ENCODE assay signal across 1 cellular context in the genomic region with DNA sequence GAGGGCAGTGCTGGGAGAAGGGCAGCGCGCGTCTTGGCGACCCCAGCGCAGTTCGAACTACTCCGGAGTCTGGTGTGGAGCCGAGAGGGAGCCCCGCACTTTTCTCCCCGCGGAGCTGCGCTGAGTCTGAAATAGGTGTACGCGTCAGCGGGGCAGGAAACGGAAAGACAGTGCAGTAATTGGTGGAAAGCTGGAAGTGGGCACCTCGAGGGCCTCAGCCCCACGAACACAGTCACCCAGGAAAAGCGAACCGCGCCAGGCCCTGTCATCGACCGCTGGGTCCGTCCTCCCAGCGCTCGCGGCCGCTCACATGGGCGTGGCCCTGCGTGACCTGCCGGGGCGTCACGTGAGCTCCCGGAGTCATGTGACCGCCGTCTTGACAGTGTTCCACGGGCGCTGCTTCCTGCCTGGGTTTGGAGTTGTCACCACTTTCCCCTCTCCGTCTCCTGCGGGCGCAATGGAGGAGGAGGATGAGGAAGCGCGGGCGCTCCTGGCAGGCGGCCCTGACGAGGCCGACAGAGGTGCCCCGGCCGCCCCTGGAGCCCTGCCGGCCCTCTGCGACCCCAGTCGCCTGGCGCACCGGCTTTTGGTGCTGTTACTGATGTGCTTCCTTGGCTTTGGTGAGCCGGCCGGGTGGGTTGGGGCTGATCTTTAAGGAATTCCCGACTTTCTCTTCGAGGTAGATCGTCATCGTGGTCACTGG.
TF ChIP-seq lines count a peak whose summit lies in the region.

A gene with protein sequence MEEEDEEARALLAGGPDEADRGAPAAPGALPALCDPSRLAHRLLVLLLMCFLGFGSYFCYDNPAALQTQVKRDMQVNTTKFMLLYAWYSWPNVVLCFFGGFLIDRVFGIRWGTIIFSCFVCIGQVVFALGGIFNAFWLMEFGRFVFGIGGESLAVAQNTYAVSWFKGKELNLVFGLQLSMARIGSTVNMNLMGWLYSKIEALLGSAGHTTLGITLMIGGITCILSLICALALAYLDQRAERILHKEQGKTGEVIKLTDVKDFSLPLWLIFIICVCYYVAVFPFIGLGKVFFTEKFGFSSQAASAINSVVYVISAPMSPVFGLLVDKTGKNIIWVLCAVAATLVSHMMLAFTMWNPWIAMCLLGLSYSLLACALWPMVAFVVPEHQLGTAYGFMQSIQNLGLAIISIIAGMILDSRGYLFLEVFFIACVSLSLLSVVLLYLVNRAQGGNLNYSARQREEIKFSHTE (plus strand): TSS at position 359 of the 703 bp plus-strand sequence. CDS start 99 bp downstream, at position 458.

TF ChIP-seq in GM12878, 131 proteins besides CTCF, POLR2A, EP300 and RAD21 (continued from another document and continues in another):
- TF ChIP-seq, protein P1, sequence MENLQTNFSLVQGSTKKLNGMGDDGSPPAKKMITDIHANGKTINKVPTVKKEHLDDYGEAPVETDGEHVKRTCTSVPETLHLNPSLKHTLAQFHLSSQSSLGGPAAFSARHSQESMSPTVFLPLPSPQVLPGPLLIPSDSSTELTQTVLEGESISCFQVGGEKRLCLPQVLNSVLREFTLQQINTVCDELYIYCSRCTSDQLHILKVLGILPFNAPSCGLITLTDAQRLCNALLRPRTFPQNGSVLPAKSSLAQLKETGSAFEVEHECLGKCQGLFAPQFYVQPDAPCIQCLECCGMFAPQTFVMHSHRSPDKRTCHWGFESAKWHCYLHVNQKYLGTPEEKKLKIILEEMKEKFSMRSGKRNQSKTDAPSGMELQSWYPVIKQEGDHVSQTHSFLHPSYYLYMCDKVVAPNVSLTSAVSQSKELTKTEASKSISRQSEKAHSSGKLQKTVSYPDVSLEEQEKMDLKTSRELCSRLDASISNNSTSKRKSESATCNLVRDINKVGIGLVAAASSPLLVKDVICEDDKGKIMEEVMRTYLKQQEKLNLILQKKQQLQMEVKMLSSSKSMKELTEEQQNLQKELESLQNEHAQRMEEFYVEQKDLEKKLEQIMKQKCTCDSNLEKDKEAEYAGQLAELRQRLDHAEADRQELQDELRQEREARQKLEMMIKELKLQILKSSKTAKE (IDR thresholded peaks at IDR 0.05; ENCODE audit: low read depth, poor library complexity, severe bottlenecking) = no peak
- TF ChIP-seq, protein P2, sequence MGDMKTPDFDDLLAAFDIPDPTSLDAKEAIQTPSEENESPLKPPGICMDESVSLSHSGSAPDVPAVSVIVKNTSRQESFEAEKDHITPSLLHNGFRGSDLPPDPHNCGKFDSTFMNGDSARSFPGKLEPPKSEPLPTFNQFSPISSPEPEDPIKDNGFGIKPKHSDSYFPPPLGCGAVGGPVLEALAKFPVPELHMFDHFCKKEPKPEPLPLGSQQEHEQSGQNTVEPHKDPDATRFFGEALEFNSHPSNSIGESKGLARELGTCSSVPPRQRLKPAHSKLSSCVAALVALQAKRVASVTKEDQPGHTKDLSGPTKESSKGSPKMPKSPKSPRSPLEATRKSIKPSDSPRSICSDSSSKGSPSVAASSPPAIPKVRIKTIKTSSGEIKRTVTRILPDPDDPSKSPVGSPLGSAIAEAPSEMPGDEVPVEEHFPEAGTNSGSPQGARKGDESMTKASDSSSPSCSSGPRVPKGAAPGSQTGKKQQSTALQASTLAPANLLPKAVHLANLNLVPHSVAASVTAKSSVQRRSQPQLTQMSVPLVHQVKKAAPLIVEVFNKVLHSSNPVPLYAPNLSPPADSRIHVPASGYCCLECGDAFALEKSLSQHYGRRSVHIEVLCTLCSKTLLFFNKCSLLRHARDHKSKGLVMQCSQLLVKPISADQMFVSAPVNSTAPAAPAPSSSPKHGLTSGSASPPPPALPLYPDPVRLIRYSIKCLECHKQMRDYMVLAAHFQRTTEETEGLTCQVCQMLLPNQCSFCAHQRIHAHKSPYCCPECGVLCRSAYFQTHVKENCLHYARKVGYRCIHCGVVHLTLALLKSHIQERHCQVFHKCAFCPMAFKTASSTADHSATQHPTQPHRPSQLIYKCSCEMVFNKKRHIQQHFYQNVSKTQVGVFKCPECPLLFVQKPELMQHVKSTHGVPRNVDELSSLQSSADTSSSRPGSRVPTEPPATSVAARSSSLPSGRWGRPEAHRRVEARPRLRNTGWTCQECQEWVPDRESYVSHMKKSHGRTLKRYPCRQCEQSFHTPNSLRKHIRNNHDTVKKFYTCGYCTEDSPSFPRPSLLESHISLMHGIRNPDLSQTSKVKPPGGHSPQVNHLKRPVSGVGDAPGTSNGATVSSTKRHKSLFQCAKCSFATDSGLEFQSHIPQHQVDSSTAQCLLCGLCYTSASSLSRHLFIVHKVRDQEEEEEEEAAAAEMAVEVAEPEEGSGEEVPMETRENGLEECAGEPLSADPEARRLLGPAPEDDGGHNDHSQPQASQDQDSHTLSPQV (IDR thresholded peaks at IDR 0.05) = no peak
- TF ChIP-seq, protein P3, sequence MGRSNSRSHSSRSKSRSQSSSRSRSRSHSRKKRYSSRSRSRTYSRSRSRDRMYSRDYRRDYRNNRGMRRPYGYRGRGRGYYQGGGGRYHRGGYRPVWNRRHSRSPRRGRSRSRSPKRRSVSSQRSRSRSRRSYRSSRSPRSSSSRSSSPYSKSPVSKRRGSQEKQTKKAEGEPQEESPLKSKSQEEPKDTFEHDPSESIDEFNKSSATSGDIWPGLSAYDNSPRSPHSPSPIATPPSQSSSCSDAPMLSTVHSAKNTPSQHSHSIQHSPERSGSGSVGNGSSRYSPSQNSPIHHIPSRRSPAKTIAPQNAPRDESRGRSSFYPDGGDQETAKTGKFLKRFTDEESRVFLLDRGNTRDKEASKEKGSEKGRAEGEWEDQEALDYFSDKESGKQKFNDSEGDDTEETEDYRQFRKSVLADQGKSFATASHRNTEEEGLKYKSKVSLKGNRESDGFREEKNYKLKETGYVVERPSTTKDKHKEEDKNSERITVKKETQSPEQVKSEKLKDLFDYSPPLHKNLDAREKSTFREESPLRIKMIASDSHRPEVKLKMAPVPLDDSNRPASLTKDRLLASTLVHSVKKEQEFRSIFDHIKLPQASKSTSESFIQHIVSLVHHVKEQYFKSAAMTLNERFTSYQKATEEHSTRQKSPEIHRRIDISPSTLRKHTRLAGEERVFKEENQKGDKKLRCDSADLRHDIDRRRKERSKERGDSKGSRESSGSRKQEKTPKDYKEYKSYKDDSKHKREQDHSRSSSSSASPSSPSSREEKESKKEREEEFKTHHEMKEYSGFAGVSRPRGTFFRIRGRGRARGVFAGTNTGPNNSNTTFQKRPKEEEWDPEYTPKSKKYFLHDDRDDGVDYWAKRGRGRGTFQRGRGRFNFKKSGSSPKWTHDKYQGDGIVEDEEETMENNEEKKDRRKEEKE (IDR thresholded peaks at IDR 0.05) = no peak
- 0 out of 2 replicates have a peak, but pooled peaks have one; percentile 57 for TF ChIP-seq HDGF (IDR thresholded peaks at IDR 0.05)
- TF ChIP-seq RELA (IDR thresholded peaks at IDR 0.05; ENCODE audit: borderline replicate concordance, partially characterized antibody) = peak; percentile 91
- no peak for TF ChIP-seq CHD4 (IDR thresholded peaks at IDR 0.05)
- no peak for TF ChIP-seq SUPT20H (IDR thresholded peaks at IDR 0.05; ENCODE audit: borderline replicate concordance, control insufficient read depth, low read depth, low read length)
- TF ChIP-seq, protein P4, sequence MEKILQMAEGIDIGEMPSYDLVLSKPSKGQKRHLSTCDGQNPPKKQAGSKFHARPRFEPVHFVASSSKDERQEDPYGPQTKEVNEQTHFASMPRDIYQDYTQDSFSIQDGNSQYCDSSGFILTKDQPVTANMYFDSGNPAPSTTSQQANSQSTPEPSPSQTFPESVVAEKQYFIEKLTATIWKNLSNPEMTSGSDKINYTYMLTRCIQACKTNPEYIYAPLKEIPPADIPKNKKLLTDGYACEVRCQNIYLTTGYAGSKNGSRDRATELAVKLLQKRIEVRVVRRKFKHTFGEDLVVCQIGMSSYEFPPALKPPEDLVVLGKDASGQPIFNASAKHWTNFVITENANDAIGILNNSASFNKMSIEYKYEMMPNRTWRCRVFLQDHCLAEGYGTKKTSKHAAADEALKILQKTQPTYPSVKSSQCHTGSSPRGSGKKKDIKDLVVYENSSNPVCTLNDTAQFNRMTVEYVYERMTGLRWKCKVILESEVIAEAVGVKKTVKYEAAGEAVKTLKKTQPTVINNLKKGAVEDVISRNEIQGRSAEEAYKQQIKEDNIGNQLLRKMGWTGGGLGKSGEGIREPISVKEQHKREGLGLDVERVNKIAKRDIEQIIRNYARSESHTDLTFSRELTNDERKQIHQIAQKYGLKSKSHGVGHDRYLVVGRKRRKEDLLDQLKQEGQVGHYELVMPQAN (conservative IDR thresholded peaks at IDR 0.05) = peak; percentile 98
- TF ChIP-seq SREBF2 (IDR thresholded peaks at IDR 0.05; ENCODE audit: low read length) = no peak
- TF ChIP-seq YY1 (IDR thresholded peaks at IDR 0.05; ENCODE audit: low read depth, low read length) = peak; percentile 32
- TF ChIP-seq, protein P5, sequence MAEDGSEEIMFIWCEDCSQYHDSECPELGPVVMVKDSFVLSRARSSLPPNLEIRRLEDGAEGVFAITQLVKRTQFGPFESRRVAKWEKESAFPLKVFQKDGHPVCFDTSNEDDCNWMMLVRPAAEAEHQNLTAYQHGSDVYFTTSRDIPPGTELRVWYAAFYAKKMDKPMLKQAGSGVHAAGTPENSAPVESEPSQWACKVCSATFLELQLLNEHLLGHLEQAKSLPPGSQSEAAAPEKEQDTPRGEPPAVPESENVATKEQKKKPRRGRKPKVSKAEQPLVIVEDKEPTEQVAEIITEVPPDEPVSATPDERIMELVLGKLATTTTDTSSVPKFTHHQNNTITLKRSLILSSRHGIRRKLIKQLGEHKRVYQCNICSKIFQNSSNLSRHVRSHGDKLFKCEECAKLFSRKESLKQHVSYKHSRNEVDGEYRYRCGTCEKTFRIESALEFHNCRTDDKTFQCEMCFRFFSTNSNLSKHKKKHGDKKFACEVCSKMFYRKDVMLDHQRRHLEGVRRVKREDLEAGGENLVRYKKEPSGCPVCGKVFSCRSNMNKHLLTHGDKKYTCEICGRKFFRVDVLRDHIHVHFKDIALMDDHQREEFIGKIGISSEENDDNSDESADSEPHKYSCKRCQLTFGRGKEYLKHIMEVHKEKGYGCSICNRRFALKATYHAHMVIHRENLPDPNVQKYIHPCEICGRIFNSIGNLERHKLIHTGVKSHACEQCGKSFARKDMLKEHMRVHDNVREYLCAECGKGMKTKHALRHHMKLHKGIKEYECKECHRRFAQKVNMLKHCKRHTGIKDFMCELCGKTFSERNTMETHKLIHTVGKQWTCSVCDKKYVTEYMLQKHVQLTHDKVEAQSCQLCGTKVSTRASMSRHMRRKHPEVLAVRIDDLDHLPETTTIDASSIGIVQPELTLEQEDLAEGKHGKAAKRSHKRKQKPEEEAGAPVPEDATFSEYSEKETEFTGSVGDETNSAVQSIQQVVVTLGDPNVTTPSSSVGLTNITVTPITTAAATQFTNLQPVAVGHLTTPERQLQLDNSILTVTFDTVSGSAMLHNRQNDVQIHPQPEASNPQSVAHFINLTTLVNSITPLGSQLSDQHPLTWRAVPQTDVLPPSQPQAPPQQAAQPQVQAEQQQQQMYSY (CRISPR knock-in tag; IDR thresholded peaks at IDR 0.05) = no peak
- TF ChIP-seq ESRRA (IDR thresholded peaks at IDR 0.05; ENCODE audit: low read length) = no peak
- no peak for TF ChIP-seq SMARCA5 (IDR thresholded peaks at IDR 0.05)
- TF ChIP-seq, protein P6, sequence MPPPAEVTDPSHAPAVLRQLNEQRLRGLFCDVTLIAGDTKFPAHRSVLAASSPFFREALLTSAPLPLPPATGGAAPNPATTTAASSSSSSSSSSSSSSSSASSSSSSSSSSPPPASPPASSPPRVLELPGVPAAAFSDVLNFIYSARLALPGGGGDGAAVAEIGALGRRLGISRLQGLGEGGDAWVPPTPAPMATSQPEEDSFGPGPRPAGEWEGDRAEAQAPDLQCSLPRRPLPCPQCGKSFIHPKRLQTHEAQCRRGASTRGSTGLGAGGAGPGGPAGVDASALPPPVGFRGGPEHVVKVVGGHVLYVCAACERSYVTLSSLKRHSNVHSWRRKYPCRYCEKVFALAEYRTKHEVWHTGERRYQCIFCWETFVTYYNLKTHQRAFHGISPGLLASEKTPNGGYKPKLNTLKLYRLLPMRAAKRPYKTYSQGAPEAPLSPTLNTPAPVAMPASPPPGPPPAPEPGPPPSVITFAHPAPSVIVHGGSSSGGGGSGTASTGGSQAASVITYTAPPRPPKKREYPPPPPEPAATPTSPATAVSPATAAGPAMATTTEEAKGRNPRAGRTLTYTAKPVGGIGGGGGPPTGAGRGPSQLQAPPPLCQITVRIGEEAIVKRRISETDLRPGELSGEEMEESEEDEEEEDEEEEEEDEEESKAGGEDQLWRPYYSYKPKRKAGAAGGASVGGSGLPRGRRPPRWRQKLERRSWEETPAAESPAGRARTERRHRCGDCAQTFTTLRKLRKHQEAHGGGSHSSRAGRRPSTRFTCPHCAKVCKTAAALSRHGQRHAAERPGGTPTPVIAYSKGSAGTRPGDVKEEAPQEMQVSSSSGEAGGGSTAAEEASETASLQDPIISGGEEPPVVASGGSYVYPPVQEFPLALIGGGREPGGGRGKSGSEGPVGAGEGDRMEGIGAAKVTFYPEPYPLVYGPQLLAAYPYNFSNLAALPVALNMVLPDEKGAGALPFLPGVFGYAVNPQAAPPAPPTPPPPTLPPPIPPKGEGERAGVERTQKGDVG (CRISPR knock-in tag; IDR thresholded peaks at IDR 0.05) = no peak
- no peak; the same call in 1 of the 2 replicates for TF ChIP-seq RUNX3 (IDR thresholded peaks at IDR 0.05; ENCODE audit: low read length)
- 0 out of 2 replicates have a peak, but pooled peaks have one; percentile 70 for TF ChIP-seq GATAD2B (conservative IDR thresholded peaks at IDR 0.05; ENCODE audit: low read depth)
- TF ChIP-seq KLF5 (IDR thresholded peaks at IDR 0.05; ENCODE audit: partially characterized antibody) = no peak
- TF ChIP-seq, protein P7, sequence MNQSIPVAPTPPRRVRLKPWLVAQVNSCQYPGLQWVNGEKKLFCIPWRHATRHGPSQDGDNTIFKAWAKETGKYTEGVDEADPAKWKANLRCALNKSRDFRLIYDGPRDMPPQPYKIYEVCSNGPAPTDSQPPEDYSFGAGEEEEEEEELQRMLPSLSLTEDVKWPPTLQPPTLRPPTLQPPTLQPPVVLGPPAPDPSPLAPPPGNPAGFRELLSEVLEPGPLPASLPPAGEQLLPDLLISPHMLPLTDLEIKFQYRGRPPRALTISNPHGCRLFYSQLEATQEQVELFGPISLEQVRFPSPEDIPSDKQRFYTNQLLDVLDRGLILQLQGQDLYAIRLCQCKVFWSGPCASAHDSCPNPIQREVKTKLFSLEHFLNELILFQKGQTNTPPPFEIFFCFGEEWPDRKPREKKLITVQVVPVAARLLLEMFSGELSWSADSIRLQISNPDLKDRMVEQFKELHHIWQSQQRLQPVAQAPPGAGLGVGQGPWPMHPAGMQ (IDR thresholded peaks at IDR 0.05; ENCODE audit: borderline replicate concordance) = no peak
- peak; percentile 82 for TF ChIP-seq NR2C1 (IDR thresholded peaks at IDR 0.05)
- TF ChIP-seq ZNF622 (IDR thresholded peaks at IDR 0.05) = no peak
- TF ChIP-seq WRNIP1 (IDR thresholded peaks at IDR 0.05; ENCODE audit: borderline replicate concordance, low read depth, low read length) = no peak
- no peak for TF ChIP-seq ATF7 (IDR thresholded peaks at IDR 0.05; ENCODE audit: low read depth)
- TF ChIP-seq DPF2 (IDR thresholded peaks at IDR 0.05) = peak; percentile 68; the same call in 1 of the 2 replicates
- TF ChIP-seq ZNF384 (IDR thresholded peaks at IDR 0.05; ENCODE audit: borderline replicate concordance, low read depth, low read length) = no peak
- TF ChIP-seq RBBP5 (conservative IDR thresholded peaks at IDR 0.05) = no peak
- TF ChIP-seq MXI1 (IDR thresholded peaks at IDR 0.05; ENCODE audit: low read depth, low read length) = peak; percentile 89
- TF ChIP-seq RCOR1 (conservative IDR thresholded peaks at IDR 0.05; ENCODE audit: low read depth, low read length) = 0 out of 2 replicates have a peak, but pooled peaks have one; percentile 36
- no peak for TF ChIP-seq TCF7 (IDR thresholded peaks at IDR 0.05; ENCODE audit: borderline replicate concordance)
